Comparison of ENCODE assay signal across 26 cellular contexts in the genomic region with DNA sequence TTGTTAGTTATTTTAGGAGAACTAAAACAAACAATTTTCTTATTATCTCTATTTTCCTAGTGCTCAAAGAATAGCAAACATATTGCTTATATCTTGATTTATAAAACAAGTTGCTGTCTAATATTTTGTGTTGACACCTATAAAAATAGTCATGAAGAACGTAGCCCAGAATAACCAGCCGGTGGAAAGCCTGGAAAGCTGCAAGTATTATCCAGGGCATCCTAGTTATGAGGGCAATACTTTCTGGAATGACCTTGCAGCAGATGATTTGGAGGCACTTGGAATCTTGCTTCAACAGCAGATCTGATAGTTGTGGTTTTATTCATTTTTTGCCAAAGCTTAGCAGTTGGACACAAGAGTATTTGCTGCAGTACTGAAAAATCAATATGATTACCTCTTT.
"Had no signal": no experiment of that assay in that cellular context is flagged by ENCODE, and none has a peak within 500 bp of the region (broad histone marks: within the 10 kb centered on the region; RNA-seq: fewer than 3 reads in every experiment).

No MANE protein-coding gene starts in this region.

- H3K4me2 ChIP-seq: neural progenitor cell had no signal

- H3K27me3 ChIP-seq: neural progenitor cell, neutrophil, stomach, testis, thyroid gland, transverse colon, upper lobe of left lung, vagina had no signal

- H3K9ac ChIP-seq: neural progenitor cell, parathyroid adenoma had no signal

- H3K4me3 ChIP-seq: lung, neural progenitor cell, skin epidermis, stomach, testis, thyroid gland, transverse colon, upper lobe of left lung, vagina had no signal

- H3K4me1 ChIP-seq: neural progenitor cell, parathyroid adenoma, stomach, testis, thyroid gland, transverse colon, upper lobe of left lung, vagina had no signal

- H3K9me3 ChIP-seq: neutrophil, testis, thyroid gland, transverse colon, upper lobe of left lung, vagina had no signal

- DNase-seq: islet precursor cell; mesendoderm; naive B cell; natural killer cell; nephron progenitor cell; occipital lobe; right cardiac atrium; stimulated activated CD4-positive, alpha-beta T cell treated with anti-CD3 and anti-CD28 coated beads, Interleukin-12 subunit alpha, Interleukin-12 subunit beta, amount 100 ng/mL, for 4 hours; stimulated activated CD4-positive, alpha-beta T cell treated with anti-CD3 and anti-CD28 coated beads, Interleukin-15, amount 100 ng/mL, for 24 hours; stimulated activated CD4-positive, alpha-beta T cell treated with anti-CD3 and anti-CD28 coated beads, Interleukin-2, amount 100 ng/mL, for 24 hours; stimulated activated CD4-positive, alpha-beta T cell treated with anti-CD3 and anti-CD28 coated beads, Interleukin-4, amount 100 ng/mL, for 1 hour; stimulated activated naive B cell treated with anti-CD40 and anti-IgM and Interleukin-4, amounts not matched to agents 10 μg/mL and 1 μg/mL and 100 μg/mL, for 72 hours; stimulated activated naive CD8-positive, alpha-beta T cell treated with anti-CD3 and anti-CD28 coated beads, Interleukin-15, Interleukin-2, amounts not matched to agents 100 U/mL and 50 U/mL, for 24 hours; stomach; testis; thyroid gland; transverse colon; upper lobe of left lung had no signal

- H3K79me2 ChIP-seq: parathyroid adenoma had no signal

- H2AFZ ChIP-seq: neural progenitor cell, parathyroid adenoma had no signal

- H3K36me3 ChIP-seq: neural progenitor cell, neutrophil, stomach, thyroid gland, transverse colon, upper lobe of left lung, vagina had no signal

- ATAC-seq: left lobe of liver; natural killer cell; sciatic nerve; stimulated activated naive B cell treated with anti-CD40 and anti-IgM and Interleukin-4, amounts not matched to agents 10 μg/mL and 1 μg/mL and 100 μg/mL, for 72 hours; stimulated activated naive CD8-positive, alpha-beta T cell treated with anti-CD3 and anti-CD28 coated beads, Interleukin-15, Interleukin-2, amounts not matched to agents 100 U/mL and 50 U/mL, for 24 hours had no signal

- H3K27ac ChIP-seq: neural progenitor cell, neutrophil, parathyroid adenoma, skin epidermis, stomach, testis, thyroid gland, transverse colon, upper lobe of left lung, vagina had no signal
